Comparison of ENCODE assay signal across 33 cellular contexts in genomic region chr11:11424696-11425095, GRCh38.
"Had no signal": no experiment of that assay in that cellular context is flagged by ENCODE, and none has a peak within 500 bp of the region (broad histone marks: within the 10 kb centered on the region; RNA-seq: fewer than 3 reads in every experiment).

No MANE protein-coding gene starts in this region.

- H3K4me1 Mint-ChIP-seq: naive thymus-derived CD8-positive, alpha-beta T cell; stimulated activated memory B cell treated with anti-CD40 and anti-IgM and Interleukin-4, amounts not matched to agents 10 μg/mL and 1 μg/mL and 100 μg/mL, for 72 hours; stimulated activated naive CD8-positive, alpha-beta T cell treated with anti-CD3 and anti-CD28 coated beads, Interleukin-15, amount 100 ng/mL, for 72 hours had no signal

- H3K9me3 ChIP-seq: ovary, psoas muscle, right lobe of liver, sigmoid colon, spleen, suprapubic skin, testis, tibial artery, transverse colon, upper lobe of right lung, uterus had no signal

- DNase-seq: naive thymus-derived CD8-positive, alpha-beta T cell; nephron progenitor cell; occipital lobe; ovary; posterior cingulate gyrus; psoas muscle; right cardiac atrium; right lobe of liver; sigmoid colon; spleen; stimulated activated CD4-positive, alpha-beta T cell treated with anti-CD3 and anti-CD28 coated beads, Interleukin-12 subunit alpha, Interleukin-12 subunit beta, amount 100 ng/mL, for 4 hours; stimulated activated CD4-positive, alpha-beta T cell treated with anti-CD3 and anti-CD28 coated beads, Interleukin-1b, Interleukin-23, amount 100 ng/mL, for 48 hours; stimulated activated CD4-positive, alpha-beta T cell treated with anti-CD3 and anti-CD28 coated beads, Interleukin-4, amount 100 ng/mL, for 1 hour; stimulated activated CD4-positive, alpha-beta T cell treated with anti-CD3 and anti-CD28 coated beads, Interleukin-4, amount 100 ng/mL, for 4 hours; stimulated activated CD8-positive, alpha-beta memory T cell treated with anti-CD3 and anti-CD28 coated beads, Interleukin-4, amount 100 ng/mL, for 48 hours; stimulated activated naive CD4-positive, alpha-beta T cell; stimulated activated naive CD8-positive, alpha-beta T cell treated with anti-CD3 and anti-CD28 coated beads, Interleukin-15, amount 100 ng/mL, for 72 hours; stimulated activated naive CD8-positive, alpha-beta T cell treated with anti-CD3 and anti-CD28 coated beads, Interleukin-15, Interleukin-2, amounts not matched to agents 100 U/mL and 50 U/mL, for 24 hours; substantia nigra; testis; tibial artery; transverse colon; upper lobe of right lung; uterus had no signal

- H3K4me3 ChIP-seq: ovary, psoas muscle, right lobe of liver, sigmoid colon, skin epidermis, smooth muscle cell, spleen, suprapubic skin, testis, tibial artery, transverse colon, upper lobe of right lung, uterus had no signal

- H3K36me3 ChIP-seq: ovary, right lobe of liver, spleen, suprapubic skin, tibial artery, transverse colon, upper lobe of right lung, uterus had no signal

- H3K36me3 Mint-ChIP-seq: naive thymus-derived CD8-positive, alpha-beta T cell; natural killer cell treated with Interleukin-12 subunit alpha and Interleukin-12 subunit beta and Interleukin-15 and Interleukin-18, amount 100 ng/mL, for 72 hours; stimulated activated memory B cell treated with anti-CD40 and anti-IgM and Interleukin-4, amounts not matched to agents 10 μg/mL and 1 μg/mL and 100 μg/mL, for 72 hours; type B pancreatic cell had no signal

- H3K27me3 Mint-ChIP-seq: stimulated activated memory B cell treated with anti-CD40 and anti-IgM and Interleukin-4, amounts not matched to agents 10 μg/mL and 1 μg/mL and 100 μg/mL, for 72 hours; stimulated activated naive CD8-positive, alpha-beta T cell treated with anti-CD3 and anti-CD28 coated beads, Interleukin-15, amount 100 ng/mL, for 72 hours had no signal

- H3K27ac Mint-ChIP-seq: naive thymus-derived CD8-positive, alpha-beta T cell; natural killer cell treated with Interleukin-12 subunit alpha and Interleukin-12 subunit beta and Interleukin-15 and Interleukin-18, amount 100 ng/mL, for 72 hours; nephron progenitor cell; progenitor cell of endocrine pancreas; stimulated activated memory B cell treated with anti-CD40 and anti-IgM and Interleukin-4, amounts not matched to agents 10 μg/mL and 1 μg/mL and 100 μg/mL, for 72 hours; type B pancreatic cell had no signal

- H3K9me3 Mint-ChIP-seq: naive thymus-derived CD8-positive, alpha-beta T cell; natural killer cell treated with Interleukin-12 subunit alpha and Interleukin-12 subunit beta and Interleukin-15 and Interleukin-18, amount 100 ng/mL, for 72 hours; nephron progenitor cell; neural crest cell; stimulated activated memory B cell treated with anti-CD40 and anti-IgM and Interleukin-4, amounts not matched to agents 10 μg/mL and 1 μg/mL and 100 μg/mL, for 72 hours; stimulated activated naive CD8-positive, alpha-beta T cell treated with anti-CD3 and anti-CD28 coated beads, Interleukin-15, amount 100 ng/mL, for 72 hours; type B pancreatic cell had no signal

- H3K9ac ChIP-seq: parathyroid adenoma had no signal

- H3K79me2 ChIP-seq: parathyroid adenoma had no signal

- H3K27ac ChIP-seq: ovary, parathyroid adenoma, psoas muscle, right lobe of liver, sigmoid colon, skin epidermis, spleen, suprapubic skin, testis, tibial artery, transverse colon, upper lobe of right lung, uterus had no signal

- H3K4me3 Mint-ChIP-seq: naive thymus-derived CD8-positive, alpha-beta T cell; natural killer cell treated with Interleukin-12 subunit alpha and Interleukin-12 subunit beta and Interleukin-15 and Interleukin-18, amount 100 ng/mL, for 72 hours; nephron progenitor cell; neural crest cell; stimulated activated memory B cell treated with anti-CD40 and anti-IgM and Interleukin-4, amounts not matched to agents 10 μg/mL and 1 μg/mL and 100 μg/mL, for 72 hours; stimulated activated naive CD8-positive, alpha-beta T cell treated with anti-CD3 and anti-CD28 coated beads, Interleukin-15, amount 100 ng/mL, for 72 hours; type B pancreatic cell had no signal

- H3K4me1 ChIP-seq: right lobe of liver, uterus had no signal

- H3K4me2 ChIP-seq: smooth muscle cell had no signal

- H2AFZ ChIP-seq: parathyroid adenoma had no signal

- H3K27me3 ChIP-seq: ovary, right lobe of liver, sigmoid colon, suprapubic skin, testis, tibial artery, transverse colon, upper lobe of right lung, uterus had no signal
